In the genomic region with DNA sequence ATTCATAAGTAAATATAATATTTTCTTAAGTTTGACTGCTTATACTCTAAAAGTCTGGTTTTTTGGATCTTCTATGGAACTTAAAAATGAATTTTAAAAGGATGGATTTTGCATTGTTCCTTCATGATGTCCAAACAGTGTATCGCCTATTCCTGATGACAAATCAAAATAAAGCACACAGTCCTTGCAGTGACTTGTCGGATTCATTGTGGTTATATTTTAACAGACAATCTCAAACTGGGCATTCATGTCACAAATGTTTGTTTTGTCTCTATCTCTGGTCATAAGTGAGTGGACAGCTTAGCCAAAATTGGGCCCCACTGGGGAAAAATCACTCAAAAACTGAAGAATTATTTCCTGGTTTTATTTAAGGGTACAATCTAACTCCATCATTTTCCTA, we compare ENCODE assay signal across 25 cellular contexts.
"Had no signal": no experiment of that assay in that cellular context is flagged by ENCODE, and none has a peak within 500 bp of the region (broad histone marks: within the 10 kb centered on the region; RNA-seq: fewer than 3 reads in every experiment).

No MANE protein-coding gene starts in this region.

- H3K27ac ChIP-seq: foreskin keratinocyte, parathyroid adenoma, prostate gland, spleen, testis, tibial nerve, upper lobe of right lung, vagina had no signal

- FAIRE-seq: endothelial cell of umbilical vein, keratinocyte had no signal

- H3K4me1 ChIP-seq: foreskin keratinocyte, parathyroid adenoma, prostate gland, spleen, testis, tibial nerve, upper lobe of right lung, vagina had no signal

- H3K36me3 ChIP-seq: prostate gland had no signal

- DNase-seq: effector CD4-positive, alpha-beta T cell; endodermal cell; erythroblast; foreskin keratinocyte; immature natural killer cell; left cardiac atrium; left ventricle myocardium superior; mesendoderm; naive B cell; retina; spleen; stimulated activated CD4-positive, alpha-beta T cell treated with anti-CD3 and anti-CD28 coated beads, Interleukin-15, amount 100 ng/mL, for 24 hours; stimulated activated CD4-positive, alpha-beta T cell treated with anti-CD3 and anti-CD28 coated beads, Interleukin-1b, Interleukin-23, amount 100 ng/mL, for 48 hours; stimulated activated CD4-positive, alpha-beta T cell treated with anti-CD3 and anti-CD28 coated beads, Interleukin-4, amount 100 ng/mL, for 4 hours; stimulated activated naive B cell treated with anti-CD40 and anti-IgM and Interleukin-4, amounts not matched to agents 10 μg/mL and 1 μg/mL and 100 μg/mL, for 72 hours; stimulated activated naive CD8-positive, alpha-beta T cell treated with anti-CD3 and anti-CD28 coated beads, Interleukin-15, amount 100 ng/mL, for 72 hours; testis; upper lobe of right lung had no signal

- H3K4me3 ChIP-seq: prostate gland, spleen, testis, tibial nerve, upper lobe of right lung, vagina had no signal

- ATAC-seq: foreskin keratinocyte; left cardiac atrium; left ventricle myocardium superior; sciatic nerve; stimulated activated naive B cell treated with anti-CD40 and anti-IgM and Interleukin-4, amounts not matched to agents 10 μg/mL and 1 μg/mL and 100 μg/mL, for 72 hours; stimulated activated naive CD8-positive, alpha-beta T cell treated with anti-CD3 and anti-CD28 coated beads, Interleukin-15, amount 100 ng/mL, for 72 hours; upper lobe of right lung had no signal

- H3K9me3 ChIP-seq: prostate gland, spleen, testis, tibial nerve, upper lobe of right lung, vagina had no signal

- H3K27me3 ChIP-seq: foreskin keratinocyte, spleen, testis, tibial nerve, upper lobe of right lung, vagina had no signal
